ENCODE assay signal across 8 cellular contexts in genomic region chr13:26872444-26873173, GRCh38.
DNase-seq lines count a peak whose midpoint lies in the region; ATAC-seq and TF ChIP-seq lines count a peak whose summit lies in the region.

No MANE protein-coding gene starts in this region.

- peak; percentile 61 for DNase-seq in activated CD4-positive, CD25-positive, alpha-beta regulatory T cell treated with anti-CD3 and anti-CD28 coated beads, Interleukin-2, amount 50 U/mL, for 72 hours
- DNase-seq in NCI-H2227 treated with DMSO at 0.1 percent for 48 hours (lab: John Stamatoyannopoulos, UW) (peak; percentile 23), erythroblast (lab: John Stamatoyannopoulos, UW) (peak; percentile 66 to 82), nephron progenitor cell (peak; percentile 88), transverse colon (peak; percentile 33)
- peak; percentile 59 for DNase-seq in activated CD4-positive, alpha-beta memory T cell treated with anti-CD3 and anti-CD28 coated beads, Interleukin-2, amount 10 ng/mL, durations not matched to agents 7 days and 5 days

- in situ Hi-C loops in transverse colon (cut with MboI; ENCODE audit: low pct_ligation_motif_present in 1 of 4, low pct_unique_long_range_greater_than_20kb in 1 of 4, low sequenced_read_pairs in 3 of 4), result no loop called here

- intact Hi-C loops in transverse colon (cut with DNase I; ENCODE audit: low total_unique reads), result no loop called here

- H3K27me3 Mint-ChIP-seq in activated CD4-positive, alpha-beta memory T cell treated with anti-CD3 and anti-CD28 coated beads, Interleukin-2, amount 10 ng/mL, durations not matched to agents 7 days and 5 days, result peaks cover 4% of the 10 kb centered on the region
- peaks cover 10% of the 10 kb centered on the region for H3K27me3 Mint-ChIP-seq in nephron progenitor cell (ENCODE audit: low read depth, poor library complexity)

- H3K9me3 ChIP-seq in transverse colon, result peaks cover 0 to 8% of the 10 kb centered on the region in 2 donors

- no peak overlapping the region for H3K27ac Mint-ChIP-seq in activated CD4-positive, alpha-beta memory T cell treated with anti-CD3 and anti-CD28 coated beads, Interleukin-2, amount 10 ng/mL, durations not matched to agents 7 days and 5 days
- no peak overlapping the region for H3K27ac Mint-ChIP-seq in nephron progenitor cell

- no peak overlapping the region for H3K4me3 ChIP-seq in transverse colon

- no peaks in the 10 kb centered on the region for H3K36me3 ChIP-seq in transverse colon

- no peaks in the 10 kb centered on the region for H3K9me3 Mint-ChIP-seq in activated CD4-positive, alpha-beta memory T cell treated with anti-CD3 and anti-CD28 coated beads, Interleukin-2, amount 10 ng/mL, durations not matched to agents 7 days and 5 days
- peaks cover 14% of the 10 kb centered on the region for H3K9me3 Mint-ChIP-seq in nephron progenitor cell

- TF ChIP-seq CTCF in nephron progenitor cell (IDR thresholded peaks at IDR 0.05) (peak; percentile 92), transverse colon (IDR thresholded peaks at IDR 0.05) (peak; percentile 38 to 65 (median 45))

- H3K4me1 ChIP-seq in transverse colon, result no peaks in the 10 kb centered on the region

- no peak for ATAC-seq in activated CD4-positive, CD25-positive, alpha-beta regulatory T cell treated with anti-CD3 and anti-CD28 coated beads, Interleukin-2, amount 50 U/mL, for 24 hours
- no peak for ATAC-seq in HG02981 (IDR thresholded peaks at IDR 0.05; ENCODE audit: unreplicated experiment)

- H3K36me3 Mint-ChIP-seq in activated CD4-positive, alpha-beta memory T cell treated with anti-CD3 and anti-CD28 coated beads, Interleukin-2, amount 10 ng/mL, durations not matched to agents 7 days and 5 days (ENCODE audit: low read depth), result no peaks in the 10 kb centered on the region
- H3K36me3 Mint-ChIP-seq in nephron progenitor cell (ENCODE audit: low read depth), result peaks cover 4% of the 10 kb centered on the region

- CTCF ChIA-PET in activated CD4-positive, alpha-beta memory T cell treated with anti-CD3 and anti-CD28 coated beads, Interleukin-2, amount 10 ng/mL, durations not matched to agents 7 days and 5 days (lab: Charles Lee), result interaction anchor here (0.6 to 3.9 kb wide), 16 partner anchors 11 to 401 kb away, joined by 3 to 26 read pairs (median 4); no protein-coding TSS in a partner anchor

- POLR2A ChIA-PET in activated CD4-positive, alpha-beta memory T cell treated with anti-CD3 and anti-CD28 coated beads, Interleukin-2, amount 10 ng/mL, durations not matched to agents 7 days and 5 days (lab: Charles Lee), result no interaction called here

- H3K4me3 Mint-ChIP-seq in activated CD4-positive, alpha-beta memory T cell treated with anti-CD3 and anti-CD28 coated beads, Interleukin-2, amount 10 ng/mL, durations not matched to agents 7 days and 5 days, result no peak overlapping the region
- H3K4me3 Mint-ChIP-seq in nephron progenitor cell, result no peak overlapping the region

- 57 to 80% methylated on average over 6 to 23 of the region's 23 CpGs for WGBS in transverse colon (ENCODE audit: low coverage in 1 of 2), 2 donors

- no peaks in the 10 kb centered on the region for H3K4me1 Mint-ChIP-seq in activated CD4-positive, alpha-beta memory T cell treated with anti-CD3 and anti-CD28 coated beads, Interleukin-2, amount 10 ng/mL, durations not matched to agents 7 days and 5 days
- no peaks in the 10 kb centered on the region for H3K4me1 Mint-ChIP-seq in nephron progenitor cell

- peaks cover 3% of the 10 kb centered on the region for H3K27me3 ChIP-seq in transverse colon

- no peak overlapping the region for H3K27ac ChIP-seq in transverse colon

- TF ChIP-seq POLR2A in erythroblast (IDR thresholded peaks at IDR 0.05; ENCODE audit: low read length), result no peak
- no peak for TF ChIP-seq POLR2A in transverse colon (IDR thresholded peaks at IDR 0.05)

- TF ChIP-seq EP300 in transverse colon (IDR thresholded peaks at IDR 0.05; ENCODE audit: low read depth), result no peak

Comparison
In these comparisons a context has a peak if more than half of its experiments do, and no peak if none do; other contexts are left out.
1. DNase-seq: peak in every context shown above with its lines; median percentile 88 in nephron progenitor cell; 74 in erythroblast; 61 in activated CD4-positive, CD25-positive, alpha-beta regulatory T cell treated with anti-CD3 and anti-CD28 coated beads, Interleukin-2, amount 50 U/mL, for 72 hours; 59 in activated CD4-positive, alpha-beta memory T cell treated with anti-CD3 and anti-CD28 coated beads, Interleukin-2, amount 10 ng/mL, durations not matched to agents 7 days and 5 days; 33 in transverse colon; 23 in NCI-H2227 treated with DMSO at 0.1 percent for 48 hours.